ENCODE assay signal across 24 cellular contexts in genomic region chr11:64441127-64441526, GRCh38.
"Had no signal": no experiment of that assay in that cellular context is flagged by ENCODE, and none has a peak within 500 bp of the region (broad histone marks: within the 10 kb centered on the region; RNA-seq: fewer than 3 reads in every experiment).

No MANE protein-coding gene starts in this region.

- H3K9me3 ChIP-seq: esophagus muscularis mucosa, gastrocnemius medialis, heart right ventricle, left ventricle myocardium inferior, lower lobe of right lung, pancreas, prostate gland, right lobe of liver, stomach, thoracic aorta, transverse colon had no signal

- H3K27ac ChIP-seq: dorsolateral prefrontal cortex, esophagus muscularis mucosa, gastrocnemius medialis, left ventricle myocardium inferior, lower lobe of right lung, neural progenitor cell, pancreas, prostate gland, right lobe of liver, stomach, transverse colon had no signal

- ATAC-seq: gastrocnemius medialis, heart right ventricle, lower lobe of right lung, pancreas, right lobe of liver had no signal

- H3K36me3 ChIP-seq: esophagus muscularis mucosa, gastrocnemius medialis, heart right ventricle, left ventricle myocardium inferior, lower lobe of right lung, neural progenitor cell, pancreas, prostate gland, right lobe of liver, stomach, thoracic aorta, transverse colon had no signal

- H3K4me3 ChIP-seq: dorsolateral prefrontal cortex, esophagus muscularis mucosa, gastrocnemius medialis, heart right ventricle, left ventricle myocardium inferior, lower lobe of right lung, neural progenitor cell, pancreas, prostate gland, right lobe of liver, stomach, thoracic aorta, transverse colon had no signal

- H3K27ac Mint-ChIP-seq: memory B cell; natural killer cell treated with Interleukin-12 subunit alpha and Interleukin-12 subunit beta and Interleukin-15 and Interleukin-18, amount 100 ng/mL, for 72 hours; neural progenitor cell had no signal

- H3K4me2 ChIP-seq: neural progenitor cell had no signal

- H2AFZ ChIP-seq: neural progenitor cell had no signal

- H3K4me3 Mint-ChIP-seq: memory B cell; natural killer cell treated with Interleukin-12 subunit alpha and Interleukin-12 subunit beta and Interleukin-15 and Interleukin-18, amount 100 ng/mL, for 72 hours; neural progenitor cell had no signal

- H3K4me1 ChIP-seq: gastrocnemius medialis, left ventricle myocardium inferior, lower lobe of right lung, neural progenitor cell, pancreas, prostate gland, stomach, transverse colon had no signal

- H3K36me3 Mint-ChIP-seq: memory B cell; natural killer cell treated with Interleukin-12 subunit alpha and Interleukin-12 subunit beta and Interleukin-15 and Interleukin-18, amount 100 ng/mL, for 72 hours; neural progenitor cell had no signal

- H3K9me3 Mint-ChIP-seq: memory B cell; natural killer cell treated with Interleukin-12 subunit alpha and Interleukin-12 subunit beta and Interleukin-15 and Interleukin-18, amount 100 ng/mL, for 72 hours; neural progenitor cell had no signal

- H3K27me3 ChIP-seq: pancreas, right lobe of liver had no signal

- H3K9ac ChIP-seq: neural progenitor cell had no signal

- DNase-seq: cortex of kidney; effector CD8-positive, alpha-beta T cell; gastrocnemius medialis; heart right ventricle; hypothalamus; left ventricle myocardium inferior; lower lobe of right lung; midbrain; nucleus accumbens; right lobe of liver; stimulated activated CD4-positive, alpha-beta T cell treated with anti-CD3 and anti-CD28 coated beads, Interleukin-2, amount 100 ng/mL, for 24 hours; stimulated activated CD4-positive, alpha-beta T cell treated with anti-CD3 and anti-CD28 coated beads, Interleukin-4, amount 100 ng/mL, for 4 hours; stimulated activated naive CD4-positive, alpha-beta T cell; stomach; substantia nigra; transverse colon had no signal
